Comparison of ENCODE assay signal across 15 cellular contexts in genomic region chr11:90095230-90095924, GRCh38. TPM values are rescaled to one million over a fixed set of nuclear protein-coding genes. Genes with fewer than 3 reads are reported as not detected.
"Had no signal": no experiment of that assay in that cellular context is flagged by ENCODE, and none has a peak within 500 bp of the region (broad histone marks: within the 10 kb centered on the region; RNA-seq: fewer than 3 reads in every experiment).

No MANE protein-coding gene starts in this region.

RNA-seq across cellular contexts. Expression of gene UBTFL1, which starts 9.6 kb away (rescaled TPM):
- total RNA-seq: stomach, subcutaneous adipose tissue, suprapubic skin, temporal lobe, thoracic aorta, thyroid gland, tibial nerve, transverse colon, upper lobe of left lung, upper lobe of right lung, ureter, urinary bladder, uterus, vagina had no signal
- polyA plus RNA-seq: stomach, thymus, urinary bladder had no signal
